Comparison of ENCODE assay signal across 30 cellular contexts in genomic region chr11:71055925-71056324, GRCh38.
"Had no signal": no experiment of that assay in that cellular context is flagged by ENCODE, and none has a peak within 500 bp of the region (broad histone marks: within the 10 kb centered on the region; RNA-seq: fewer than 3 reads in every experiment).

No MANE protein-coding gene starts in this region.

- H3K4me1 Mint-ChIP-seq: activated B cell treated with CpG ODN at 0.5 μM for 24 hours; activated naive CD4-positive, alpha-beta T cell treated with anti-CD3 and anti-CD28 coated beads, Interleukin-2, amount 50 U/mL, for 24 hours; activated naive CD8-positive, alpha-beta T cell treated with anti-CD3 and anti-CD28 coated beads for 36 hours; activated naive CD8-positive, alpha-beta T cell treated with anti-CD3 and anti-CD28 coated beads, Interleukin-2, amount 50 U/mL, for 24 hours; activated T-helper 17 cell treated with anti-CD3 and anti-CD28 coated beads, Interleukin-2, amount 50 U/mL, for 72 hours; T-helper 17 cell had no signal

- H3K27ac ChIP-seq: adrenal gland, body of pancreas, colonic mucosa, epithelial cell of prostate, esophagus squamous epithelium, gastroesophageal sphincter, heart right ventricle, WERI-Rb-1 had no signal

- H3K4me3 Mint-ChIP-seq: activated B cell treated with CpG ODN at 0.5 μM for 24 hours; activated CD8-positive, alpha-beta T cell treated with anti-CD3 and anti-CD28 coated beads for 36 hours; activated naive CD4-positive, alpha-beta T cell treated with anti-CD3 and anti-CD28 coated beads for 36 hours; activated naive CD4-positive, alpha-beta T cell treated with anti-CD3 and anti-CD28 coated beads, Interleukin-2, amount 50 U/mL, for 24 hours; activated naive CD8-positive, alpha-beta T cell treated with anti-CD3 and anti-CD28 coated beads for 36 hours; activated naive CD8-positive, alpha-beta T cell treated with anti-CD3 and anti-CD28 coated beads, Interleukin-2, amount 50 U/mL, for 24 hours; activated T-cell treated with anti-CD3 and anti-CD28 coated beads, Interleukin-2, amount 50 U/mL, for 4 hours; activated T-helper 17 cell treated with anti-CD3 and anti-CD28 coated beads, Interleukin-2, amount 50 U/mL, for 72 hours; T-helper 17 cell; T-helper 2 cell treated with Interferon-gamma antibody and Interleukin-4, amounts not matched to agents 5 μg/mL and 100 μg/mL, for 36 hours had no signal

- H3K27ac Mint-ChIP-seq: activated B cell treated with CpG ODN at 0.5 μM for 24 hours; activated CD8-positive, alpha-beta T cell treated with anti-CD3 and anti-CD28 coated beads for 36 hours; activated naive CD4-positive, alpha-beta T cell treated with anti-CD3 and anti-CD28 coated beads for 36 hours; activated naive CD4-positive, alpha-beta T cell treated with anti-CD3 and anti-CD28 coated beads, Interleukin-2, amount 50 U/mL, for 24 hours; activated naive CD8-positive, alpha-beta T cell treated with anti-CD3 and anti-CD28 coated beads for 36 hours; activated naive CD8-positive, alpha-beta T cell treated with anti-CD3 and anti-CD28 coated beads, Interleukin-2, amount 50 U/mL, for 24 hours; activated T-helper 17 cell treated with anti-CD3 and anti-CD28 coated beads, Interleukin-2, amount 50 U/mL, for 72 hours; T-helper 17 cell; T-helper 2 cell treated with Interferon-gamma antibody and Interleukin-4, amounts not matched to agents 5 μg/mL and 100 μg/mL, for 36 hours had no signal

- DNase-seq: activated B cell treated with CpG ODN at 0.5 μM for 24 hours; activated CD4-positive, alpha-beta T cell treated with anti-CD3 and anti-CD28 coated beads for 48 hours; activated CD4-positive, alpha-beta T cell treated with anti-CD3 and anti-CD28 coated beads, Interleukin-2, amount 50 U/mL, for 1 hour; activated CD4-positive, alpha-beta T cell treated with anti-CD3 and anti-CD28 coated beads, Interleukin-2, amount 50 U/mL, for 48 hours; activated CD8-positive, alpha-beta memory T cell treated with anti-CD3 and anti-CD28 coated beads for 24 hours; activated CD8-positive, alpha-beta T cell treated with anti-CD3 and anti-CD28 coated beads for 36 hours; activated effector memory CD4-positive, alpha-beta T cell treated with anti-CD3 and anti-CD28 coated beads, Interleukin-2, amount 50 U/mL, for 16 hours; activated naive CD4-positive, alpha-beta T cell treated with anti-CD3 and anti-CD28 coated beads for 36 hours; activated naive CD8-positive, alpha-beta T cell treated with anti-CD3 and anti-CD28 coated beads for 36 hours; activated naive CD8-positive, alpha-beta T cell treated with anti-CD3 and anti-CD28 coated beads, Interleukin-2, amount 50 U/mL, for 24 hours; activated T-cell treated with anti-CD3 and anti-CD28 coated beads, Interleukin-2, amount 50 U/mL, for 4 hours; adrenal gland; amygdala; aorta; body of pancreas; caudate nucleus; colonic mucosa; effector CD8-positive, alpha-beta T cell; esophagus squamous epithelium; foreskin melanocyte; heart right ventricle; T-helper 17 cell; T1000; WERI-Rb-1 had no signal

- ATAC-seq: activated CD4-positive, CD25-positive, alpha-beta regulatory T cell treated with anti-CD3 and anti-CD28 coated beads, Interleukin-2, amount 50 U/mL, for 24 hours; activated CD8-positive, alpha-beta T cell treated with anti-CD3 and anti-CD28 coated beads for 36 hours; activated naive CD8-positive, alpha-beta T cell treated with anti-CD3 and anti-CD28 coated beads, Interleukin-2, amount 50 U/mL, for 24 hours; activated T-cell treated with anti-CD3 and anti-CD28 coated beads, Interleukin-2, amount 50 U/mL, for 4 hours; activated T-helper 17 cell treated with anti-CD3 and anti-CD28 coated beads, Interleukin-2, amount 50 U/mL, for 72 hours; body of pancreas; gastroesophageal sphincter; heart right ventricle; T-helper 17 cell had no signal

- H3K27me3 ChIP-seq: adrenal gland, body of pancreas, colonic mucosa, gastroesophageal sphincter had no signal

- H3K36me3 ChIP-seq: adrenal gland, colonic mucosa, esophagus squamous epithelium, gastroesophageal sphincter, heart right ventricle, WERI-Rb-1 had no signal

- H3K9me3 Mint-ChIP-seq: activated B cell treated with CpG ODN at 0.5 μM for 24 hours; activated CD8-positive, alpha-beta T cell treated with anti-CD3 and anti-CD28 coated beads for 36 hours; activated naive CD4-positive, alpha-beta T cell treated with anti-CD3 and anti-CD28 coated beads for 36 hours; activated naive CD4-positive, alpha-beta T cell treated with anti-CD3 and anti-CD28 coated beads, Interleukin-2, amount 50 U/mL, for 24 hours; activated naive CD8-positive, alpha-beta T cell treated with anti-CD3 and anti-CD28 coated beads for 36 hours; activated naive CD8-positive, alpha-beta T cell treated with anti-CD3 and anti-CD28 coated beads, Interleukin-2, amount 50 U/mL, for 24 hours; activated T-cell treated with anti-CD3 and anti-CD28 coated beads, Interleukin-2, amount 50 U/mL, for 4 hours; activated T-helper 17 cell treated with anti-CD3 and anti-CD28 coated beads, Interleukin-2, amount 50 U/mL, for 72 hours; T-helper 2 cell treated with Interferon-gamma antibody and Interleukin-4, amounts not matched to agents 5 μg/mL and 100 μg/mL, for 36 hours had no signal

- H3K27me3 Mint-ChIP-seq: activated B cell treated with CpG ODN at 0.5 μM for 24 hours; activated naive CD8-positive, alpha-beta T cell treated with anti-CD3 and anti-CD28 coated beads for 36 hours had no signal

- H3K36me3 Mint-ChIP-seq: activated naive CD4-positive, alpha-beta T cell treated with anti-CD3 and anti-CD28 coated beads, Interleukin-2, amount 50 U/mL, for 24 hours; activated naive CD8-positive, alpha-beta T cell treated with anti-CD3 and anti-CD28 coated beads for 36 hours had no signal

- H3K9me3 ChIP-seq: adrenal gland, body of pancreas, colonic mucosa, esophagus squamous epithelium, gastroesophageal sphincter, heart right ventricle had no signal

- H3K4me3 ChIP-seq: adrenal gland, body of pancreas, colonic mucosa, esophagus squamous epithelium, gastroesophageal sphincter, heart right ventricle had no signal

- H3K4me1 ChIP-seq: adrenal gland, body of pancreas, colonic mucosa, esophagus squamous epithelium, gastroesophageal sphincter, heart right ventricle had no signal
